8 cellular contexts compared by ENCODE assay signal in the genomic region with DNA sequence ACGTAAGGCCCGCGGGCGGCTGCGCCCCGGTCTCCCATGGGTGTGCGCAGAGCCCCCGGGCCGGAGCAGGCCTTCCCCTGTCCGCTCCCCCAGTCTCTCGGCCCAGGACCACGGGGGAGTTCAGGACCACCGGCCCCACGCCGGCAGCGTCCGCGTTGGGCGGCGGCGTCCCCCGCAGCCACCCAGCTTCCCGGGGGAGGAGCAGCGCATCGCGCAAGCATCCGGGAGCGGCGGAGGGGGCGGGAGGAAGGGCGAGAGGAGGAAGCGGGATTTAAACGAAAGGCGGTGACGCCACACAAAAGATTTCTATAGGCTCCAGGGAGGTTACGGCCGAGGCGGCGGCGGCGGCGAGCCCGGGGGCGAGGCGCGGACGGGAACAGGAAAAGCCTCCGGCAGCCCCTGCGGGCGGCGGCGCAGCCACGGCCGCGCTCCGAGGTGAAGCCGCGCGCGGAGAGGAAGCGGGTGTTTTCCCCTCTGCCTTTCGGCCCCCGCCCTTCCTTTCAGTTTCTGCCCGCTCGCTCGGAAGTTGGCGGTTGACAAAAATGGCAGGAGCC. TPM values are rescaled to one million over a fixed set of nuclear protein-coding genes. Genes with fewer than 3 reads are reported as not detected.
A peak's percentile ranks its signal among the peaks of the same experiment; 100 is the strongest.
DNase-seq lines count a peak whose midpoint lies in the region; FAIRE-seq and TF ChIP-seq lines count a peak whose summit lies in the region.

A gene (plus strand): TSS at position 298 of the 554 bp plus-strand sequence. CDS start 1,349 bp downstream, outside the sequence.

- H3K27ac Mint-ChIP-seq in nephron progenitor cell = peak within 1 kb of the TSS; percentile 87
- H3K27ac Mint-ChIP-seq in stimulated activated naive CD8-positive, alpha-beta T cell treated with anti-CD3 and anti-CD28 coated beads, Interleukin-15, Interleukin-2, amounts not matched to agents 100 ng/mL and 50 ng/mL, for 24 hours = peak within 1 kb of the TSS; percentile 95

- no peak for FAIRE-seq in H54 (lab: Jason Lieb, UNC)

- H3K4me3 Mint-ChIP-seq in nephron progenitor cell = peak within 1 kb of the TSS; percentile 95
- H3K4me3 Mint-ChIP-seq in stimulated activated naive CD8-positive, alpha-beta T cell treated with anti-CD3 and anti-CD28 coated beads, Interleukin-15, Interleukin-2, amounts not matched to agents 100 ng/mL and 50 ng/mL, for 24 hours = peak within 1 kb of the TSS; percentile 92

- peaks cover 3% of the 10 kb centered on the region for H3K27me3 Mint-ChIP-seq in nephron progenitor cell (ENCODE audit: low read depth, poor library complexity)
- H3K27me3 Mint-ChIP-seq in stimulated activated naive CD8-positive, alpha-beta T cell treated with anti-CD3 and anti-CD28 coated beads, Interleukin-15, Interleukin-2, amounts not matched to agents 100 ng/mL and 50 ng/mL, for 24 hours = no peaks in the 10 kb centered on the region

- peaks cover 16% of the 10 kb centered on the region for H3K36me3 Mint-ChIP-seq in nephron progenitor cell (ENCODE audit: low read depth)
- H3K36me3 Mint-ChIP-seq in stimulated activated naive CD8-positive, alpha-beta T cell treated with anti-CD3 and anti-CD28 coated beads, Interleukin-15, Interleukin-2, amounts not matched to agents 100 ng/mL and 50 ng/mL, for 24 hours (ENCODE audit: low read depth) = peaks cover 25% of the 10 kb centered on the region

- TF ChIP-seq POLR2A in H54 (IDR thresholded peaks at IDR 0.05; ENCODE audit: low read depth, low read length) = peak; percentile 95

- peaks cover 27% of the 10 kb centered on the region for H3K4me1 Mint-ChIP-seq in nephron progenitor cell
- peaks cover 49% of the 10 kb centered on the region for H3K4me1 Mint-ChIP-seq in stimulated activated naive CD8-positive, alpha-beta T cell treated with anti-CD3 and anti-CD28 coated beads, Interleukin-15, Interleukin-2, amounts not matched to agents 100 ng/mL and 50 ng/mL, for 24 hours (ENCODE audit: low read depth)

- peaks cover 12% of the 10 kb centered on the region for H3K9me3 Mint-ChIP-seq in nephron progenitor cell
- no peaks in the 10 kb centered on the region for H3K9me3 Mint-ChIP-seq in stimulated activated naive CD8-positive, alpha-beta T cell treated with anti-CD3 and anti-CD28 coated beads, Interleukin-15, Interleukin-2, amounts not matched to agents 100 ng/mL and 50 ng/mL, for 24 hours

- TF ChIP-seq CTCF in fibroblast of the aortic adventitia (IDR thresholded peaks at IDR 0.05; ENCODE audit: insufficient read depth, low read length) (no peak), nephron progenitor cell (IDR thresholded peaks at IDR 0.05) (no peak)

- peak; percentile 93 for DNase-seq in EL
- DNase-seq in H54 (ENCODE audit: insufficient read length, low spot score) = peak; percentile 72
- peak; percentile 85 for DNase-seq in M059J (ENCODE audit: low read depth)
- DNase-seq in SHP77 treated with DMSO at 0.1 percent for 48 hours (lab: John Stamatoyannopoulos, UW) = peak; percentile 42
- DNase-seq in activated effector memory CD4-positive, alpha-beta T cell treated with Interleukin-2 at 50 U/mL for 16 hours = peak; percentile 80
- DNase-seq in fibroblast of the aortic adventitia (ENCODE audit: low read depth) = peak; percentile 89
- peak; percentile 83 for DNase-seq in nephron progenitor cell

- peak within 1 kb of the TSS; percentile 90 for H3K4me3 ChIP-seq in fibroblast of the aortic adventitia (ENCODE audit: low read depth, low read length)

RNA-seq across cellular contexts. Expression of the gene that starts here (rescaled TPM):
- total RNA-seq in M059J (2014; rRNA removed; shearing (Covaris generic)) = 4.4 and 9.0 TPM in 2 replicates
- total RNA-seq in fibroblast of the aortic adventitia (ENCODE audit: low replicate concordance) = 9.3 and 10.5 TPM in 2 replicates

Comparison
In these comparisons a context has a peak if more than half of its experiments do, and no peak if none do; other contexts are left out.
1. Peak in every context shown above with its lines: DNase-seq and H3K4me3 ChIP-seq.
2. DNase-seq: peak in every context shown above with its lines; median percentile 93 in EL; 89 in fibroblast of the aortic adventitia; 85 in M059J; 83 in nephron progenitor cell; 80 in activated effector memory CD4-positive, alpha-beta T cell treated with Interleukin-2 at 50 U/mL for 16 hours; 72 in H54; 42 in SHP77 treated with DMSO at 0.1 percent for 48 hours.